ENCODE assay signal across 8 cellular contexts in the genomic region with DNA sequence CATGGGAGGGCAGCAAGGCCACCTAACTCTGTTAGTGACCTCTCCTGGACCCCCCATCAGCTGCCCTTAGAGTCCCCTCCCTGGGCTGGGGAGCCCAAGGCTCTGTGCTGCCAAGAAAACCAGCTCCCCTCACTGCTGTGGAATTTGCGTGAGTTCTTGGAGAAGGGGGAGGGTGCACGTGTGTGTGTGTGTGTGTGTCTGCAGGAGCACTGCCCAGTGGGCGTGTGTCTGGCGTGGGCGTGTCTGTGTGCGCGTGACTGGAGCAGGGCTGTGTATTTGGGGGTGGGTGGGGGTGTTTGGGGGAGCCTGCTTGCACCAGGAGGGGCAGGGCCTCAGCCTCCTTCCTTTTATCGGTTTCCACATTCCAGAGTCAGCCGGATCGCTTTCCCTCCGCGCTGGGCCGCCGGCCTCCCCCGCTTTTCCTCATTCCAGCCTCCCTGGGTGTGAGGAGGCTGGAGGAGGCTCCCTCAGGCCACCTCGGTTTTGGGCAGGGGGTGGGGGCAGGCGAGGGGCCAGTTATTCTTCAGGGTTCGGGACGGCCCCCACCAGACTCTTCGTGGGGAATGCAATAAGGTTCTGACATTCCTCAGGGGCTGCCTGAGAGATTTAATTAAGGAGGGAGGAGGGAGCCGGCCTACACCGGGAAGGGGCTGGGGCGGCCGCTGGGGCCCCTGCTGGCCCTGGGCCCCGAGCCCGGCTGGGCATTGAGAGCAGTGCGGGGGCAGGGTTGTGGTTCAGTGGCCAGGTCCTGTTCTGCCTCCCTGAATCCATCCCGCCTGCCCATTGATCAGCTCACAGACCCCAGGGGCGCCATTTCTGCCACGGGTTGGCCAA. TPM values are rescaled to one million over a fixed set of nuclear protein-coding genes. Genes with fewer than 3 reads are reported as not detected.
DNase-seq lines count a peak whose midpoint lies in the region; ATAC-seq, FAIRE-seq and TF ChIP-seq lines count a peak whose summit lies in the region.

No MANE protein-coding gene starts in this region.

- POLR2A ChIA-PET in Caco-2 (lab: Charles Lee), result interaction anchor here (0.5 to 0.6 kb wide), 2 partner anchors 189 to 1404 kb away, joined by 3 to 4 read pairs; no protein-coding TSS in a partner anchor

- H3K4me1 ChIP-seq in Caco-2 (peaks cover 37% of the 10 kb centered on the region), gastroesophageal sphincter (peaks cover 3 to 97% (median 70%) of the 10 kb centered on the region in 3 donors), pancreas (peaks cover 0 to 25% (median 24%) of the 10 kb centered on the region in 3 donors)

- CTCF ChIA-PET in Caco-2 (lab: Charles Lee), result interaction anchor here (1.3 kb wide), 1 partner anchor 23 kb away, joined by 3 read pairs; no protein-coding TSS in a partner anchor

- no peak for TF ChIP-seq EP300 in gastroesophageal sphincter (IDR thresholded peaks at IDR 0.05)

- H3K9me3 ChIP-seq in Caco-2 (no peaks in the 10 kb centered on the region), gastroesophageal sphincter (no peaks in the 10 kb centered on the region), pancreas (no peaks in the 10 kb centered on the region)

- peak overlapping the region; percentile 38 for H3K4me3 Mint-ChIP-seq in Caco-2 (ENCODE audit: unreplicated experiment)

- no peak overlapping the region for H3K27ac Mint-ChIP-seq in Caco-2 (ENCODE audit: unreplicated experiment)

- no peaks in the 10 kb centered on the region for H3K4me1 Mint-ChIP-seq in Caco-2 (ENCODE audit: low read depth, unreplicated experiment)

- H3K27ac ChIP-seq in gastroesophageal sphincter (peak overlapping the region; percentile 14 to 91 (median 88)), pancreas (peak overlapping the region; percentile 69 to 92 (median 82))

- H3K36me3 Mint-ChIP-seq in Caco-2 (ENCODE audit: insufficient read depth, unreplicated experiment), result peaks cover 7% of the 10 kb centered on the region

- no CpG with 5 or more reads among the region's 30 CpGs for WGBS in gastroesophageal sphincter (ENCODE audit: low coverage in 1 of 2), 2 donors
- WGBS in pancreas, 2 donors, result 43 to 44% methylated on average over 26 to 30 of the region's 30 CpGs

- H3K27me3 Mint-ChIP-seq in Caco-2 (ENCODE audit: insufficient read depth, unreplicated experiment), result no peaks in the 10 kb centered on the region

- no TSS peak for BruUV-seq in Caco-2 (replicated peaks; lab: Mats Ljungman, UMichigan)

- TF ChIP-seq POLR2A in gastroesophageal sphincter (IDR thresholded peaks at IDR 0.05), result no peak

- ATAC-seq in gastroesophageal sphincter (peak; percentile 39), pancreas (peak; percentile 2 to 36 (median 27)), HG03025 (IDR thresholded peaks at IDR 0.05; ENCODE audit: low FRiP score, unreplicated experiment) (no peak), GM21360 (IDR thresholded peaks at IDR 0.05; ENCODE audit: unreplicated experiment) (no peak)

- intact Hi-C loops in Caco-2 (cut with micrococcal nuclease; ENCODE audit: unreplicated experiment), result no loop called here
- intact Hi-C loops in pancreas (cut with DNase I), result no loop called here

- DNase-seq in Caco-2 (peak in 1 of 2 experiments; percentile 28), T1000 (lab: John Stamatoyannopoulos, UW) (peak; percentile 62), pancreas (peak; percentile 68 to 85 (median 74)), mesenteric fat pad (ENCODE audit: low spot score) (no peak), MV-4-11 (lab: John Stamatoyannopoulos, UW) (no peak)

- no peaks in the 10 kb centered on the region for H3K27me3 ChIP-seq in Caco-2 (replicated peaks; ENCODE audit: control insufficient read depth, insufficient read depth, low read length)
- no peaks in the 10 kb centered on the region for H3K27me3 ChIP-seq in gastroesophageal sphincter
- no peaks in the 10 kb centered on the region for H3K27me3 ChIP-seq in pancreas

- no peaks in the 10 kb centered on the region for H3K9me3 Mint-ChIP-seq in Caco-2 (ENCODE audit: unreplicated experiment)

- TF ChIP-seq CTCF in Caco-2 (IDR thresholded peaks at IDR 0.05; ENCODE audit: insufficient read depth in 1 of 2, low read depth in 1 of 2, low read length in 1 of 2, severe bottlenecking in 1 of 2, unreplicated experiment in 1 of 2) (no peak), gastroesophageal sphincter (IDR thresholded peaks at IDR 0.05) (no peak), pancreas (IDR thresholded peaks at IDR 0.05) (no peak)

- H3K4me3 ChIP-seq in Caco-2 (ENCODE audit: low read depth, low read length), result no peak overlapping the region
- peak overlapping the region in 1 of 2 donors; percentile 83 for H3K4me3 ChIP-seq in gastroesophageal sphincter
- H3K4me3 ChIP-seq in pancreas, result peak overlapping the region in 3 of 4 donors; percentile 52 to 67 (median 65)

- H3K36me3 ChIP-seq in Caco-2 (ENCODE audit: control insufficient read depth, insufficient read depth, low read length) (no peaks in the 10 kb centered on the region; the same call in 1 of the 2 replicates), gastroesophageal sphincter (no peaks in the 10 kb centered on the region), pancreas (no peaks in the 10 kb centered on the region)

- FAIRE-seq in pancreas (lab: Jason Lieb, UNC), result no peak

RNA-seq across cellular contexts. Expression of a gene that starts 2.5 kb away (rescaled TPM):
- 2.7 and 2.8 TPM in 2 replicates for total RNA-seq in Caco-2 (2022)
- total RNA-seq in gastroesophageal sphincter, result 10 to 100 TPM in 3 of 4 donors, 1 to 10 TPM in 1; 6.8 to 35.8 (median 19.9) TPM
- total RNA-seq in pancreas, result 10 to 100 TPM in 1 of 6 donors, 1 to 10 TPM in 5; 3.1 to 10.1 (median 7.9) TPM
- polyA plus RNA-seq in pancreas, result 10 to 100 TPM in 1 of 2 donors, 1 to 10 TPM in 1; 9.0 to 14.8 TPM
- 26.6 TPM for total RNA-seq in mesenteric fat pad

RNA-seq across cellular contexts. Expression of a gene that starts 23.0 kb away (rescaled TPM):
- total RNA-seq in Caco-2 (2022) (74.1 and 76.5 TPM in 2 replicates), gastroesophageal sphincter (10 to 100 TPM; 26.0 to 37.3 (median 34.7) TPM), pancreas (10 to 100 TPM; 12.2 to 29.6 (median 22.7) TPM), mesenteric fat pad (38.2 TPM)
- polyA plus RNA-seq in pancreas, result 100 to 1,000 TPM in 1 of 2 donors, 10 to 100 TPM in 1; 69.6 to 106 TPM

RNA-seq across cellular contexts. Expression of a gene that starts 42.3 kb away (rescaled TPM):
- total RNA-seq in Caco-2 (2022) (23.1 and 33.4 TPM in 2 replicates), gastroesophageal sphincter (10 to 100 TPM; 11.0 to 38.9 (median 17.8) TPM), pancreas (10 to 100 TPM in 4 of 6 donors, 1 to 10 TPM in 2; 8.4 to 21.4 (median 14.2) TPM), mesenteric fat pad (45.0 TPM)
- polyA plus RNA-seq in pancreas, result 10 to 100 TPM; 26.7 to 29.6 TPM

RNA-seq across cellular contexts. Expression of a gene that starts 51.5 kb away (rescaled TPM):
- total RNA-seq in Caco-2 (2022), result 77.1 and 79.6 TPM in 2 replicates
- 10 to 100 TPM; 39.6 to 55.6 (median 43.9) TPM for total RNA-seq in gastroesophageal sphincter
- total RNA-seq in pancreas, result 10 to 100 TPM; 21.0 to 33.7 (median 21.5) TPM
- 10 to 100 TPM; 20.3 to 23.0 TPM for polyA plus RNA-seq in pancreas
- 36.0 TPM for total RNA-seq in mesenteric fat pad

RNA-seq across cellular contexts. Expression of a gene that starts 58.3 kb away (rescaled TPM):
- total RNA-seq in Caco-2 (2022) (12.3 and 13.1 TPM in 2 replicates), gastroesophageal sphincter (10 to 100 TPM in 1 of 4 donors, 1 to 10 TPM in 3; 5.7 to 26.9 (median 7.9) TPM), pancreas (10 to 100 TPM in 4 of 6 donors, 1 to 10 TPM in 2; 5.5 to 14.9 (median 10.9) TPM), mesenteric fat pad (14.2 TPM)
- polyA plus RNA-seq in pancreas, result 10 to 100 TPM in 1 of 2 donors, 1 to 10 TPM in 1; 7.3 to 15.1 TPM

Comparison
In these comparisons a context has a peak if more than half of its experiments do, and no peak if none do; other contexts are left out.
1. DNase-seq: peak in T1000 (single experiment) and pancreas (6 of 6); none in mesenteric fat pad (single experiment) and MV-4-11 (single experiment).
2. ATAC-seq: peak in gastroesophageal sphincter (single experiment) and pancreas (4 of 4); none in HG03025 (single experiment) and GM21360 (single experiment).